Comparison of ENCODE assay signal across 2 cellular contexts in the genomic region with DNA sequence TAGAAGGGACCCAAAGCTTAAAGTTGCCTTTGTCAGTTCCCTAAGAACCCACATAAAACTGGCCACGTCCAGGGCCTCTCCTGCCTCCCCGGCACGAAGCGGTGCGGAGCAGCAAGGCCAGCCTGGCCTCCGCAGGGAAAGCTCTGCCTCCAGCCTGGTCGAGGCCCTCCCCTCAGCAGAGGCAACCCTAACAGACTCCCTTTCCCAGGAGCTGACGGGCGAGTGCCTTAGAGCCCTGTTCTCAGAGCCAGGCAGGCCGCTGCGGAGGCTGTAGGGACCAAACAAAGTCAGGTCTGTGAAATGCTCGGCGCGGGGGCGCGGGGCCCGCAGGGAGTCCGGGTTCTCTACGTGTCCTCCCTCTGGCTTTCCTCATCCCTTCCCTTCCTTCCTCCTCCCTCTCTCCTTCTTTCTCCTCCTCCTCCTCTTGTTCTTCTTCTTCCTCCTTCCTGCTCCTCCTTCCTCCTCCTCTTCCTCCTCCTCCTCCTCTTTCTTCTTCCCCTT.
TF ChIP-seq lines count a peak whose summit lies in the region.

No MANE protein-coding gene starts in this region.

TF ChIP-seq in IMR-90, 13 proteins besides CTCF, POLR2A, EP300 and RAD21:
- no peak for TF ChIP-seq RCOR1 (IDR thresholded peaks at IDR 0.05; ENCODE audit: insufficient replicate concordance, low read length)
- TF ChIP-seq MAFK (IDR thresholded peaks at IDR 0.05; ENCODE audit: low read depth, low read length), result no peak
- TF ChIP-seq RFX5 (IDR thresholded peaks at IDR 0.05; ENCODE audit: low read depth, low read length), result no peak
- TF ChIP-seq FOS (IDR thresholded peaks at IDR 0.05; ENCODE audit: low read depth, low read length), result no peak
- TF ChIP-seq CEBPB (IDR thresholded peaks at IDR 0.05; ENCODE audit: low read depth, low read length), result no peak
- TF ChIP-seq CHD1 (IDR thresholded peaks at IDR 0.05; ENCODE audit: low read depth, low read length), result no peak
- TF ChIP-seq MAZ (IDR thresholded peaks at IDR 0.05; ENCODE audit: borderline replicate concordance, low read depth, low read length), result no peak
- TF ChIP-seq NFE2L2 (IDR thresholded peaks at IDR 0.05; ENCODE audit: low read depth, low read length), result no peak
- no peak for TF ChIP-seq SMC3 (IDR thresholded peaks at IDR 0.05; ENCODE audit: low read depth, low read length)
- TF ChIP-seq BHLHE40 (IDR thresholded peaks at IDR 0.05; ENCODE audit: low read depth, low read length), result no peak
- TF ChIP-seq, protein P1, sequence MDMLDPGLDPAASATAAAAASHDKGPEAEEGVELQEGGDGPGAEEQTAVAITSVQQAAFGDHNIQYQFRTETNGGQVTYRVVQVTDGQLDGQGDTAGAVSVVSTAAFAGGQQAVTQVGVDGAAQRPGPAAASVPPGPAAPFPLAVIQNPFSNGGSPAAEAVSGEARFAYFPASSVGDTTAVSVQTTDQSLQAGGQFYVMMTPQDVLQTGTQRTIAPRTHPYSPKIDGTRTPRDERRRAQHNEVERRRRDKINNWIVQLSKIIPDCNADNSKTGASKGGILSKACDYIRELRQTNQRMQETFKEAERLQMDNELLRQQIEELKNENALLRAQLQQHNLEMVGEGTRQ (IDR thresholded peaks at IDR 0.05; ENCODE audit: low read depth, low read length), result no peak
- TF ChIP-seq, protein P2, sequence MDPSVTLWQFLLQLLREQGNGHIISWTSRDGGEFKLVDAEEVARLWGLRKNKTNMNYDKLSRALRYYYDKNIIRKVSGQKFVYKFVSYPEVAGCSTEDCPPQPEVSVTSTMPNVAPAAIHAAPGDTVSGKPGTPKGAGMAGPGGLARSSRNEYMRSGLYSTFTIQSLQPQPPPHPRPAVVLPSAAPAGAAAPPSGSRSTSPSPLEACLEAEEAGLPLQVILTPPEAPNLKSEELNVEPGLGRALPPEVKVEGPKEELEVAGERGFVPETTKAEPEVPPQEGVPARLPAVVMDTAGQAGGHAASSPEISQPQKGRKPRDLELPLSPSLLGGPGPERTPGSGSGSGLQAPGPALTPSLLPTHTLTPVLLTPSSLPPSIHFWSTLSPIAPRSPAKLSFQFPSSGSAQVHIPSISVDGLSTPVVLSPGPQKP (IDR thresholded peaks at IDR 0.05; ENCODE audit: borderline replicate concordance, low read depth, low read length), result no peak
- no peak for TF ChIP-seq MXI1 (IDR thresholded peaks at IDR 0.05; ENCODE audit: borderline replicate concordance, low read depth, low read length)

TF ChIP-seq in endothelial cell of umbilical vein, 7 proteins besides CTCF, POLR2A, EP300 and RAD21:
- TF ChIP-seq FOS (IDR thresholded peaks at IDR 0.05; ENCODE audit: borderline replicate concordance, insufficient read depth, low read length) (no peak), EZH2 (IDR thresholded peaks at IDR 0.05; ENCODE audit: borderline replicate concordance, low read depth, low read length, severe bottlenecking) (peak; percentile 47)
